In genomic region chr7:137954614-137955013, GRCh38 we compare ENCODE assay signal across 15 cellular contexts. TPM values are rescaled to one million over a fixed set of nuclear protein-coding genes. Genes with fewer than 3 reads are reported as not detected.
DNase-seq lines count a peak whose midpoint lies in the region; ATAC-seq, FAIRE-seq and TF ChIP-seq lines count a peak whose summit lies in the region.
"Had no signal": no experiment of that assay in that cellular context is flagged by ENCODE, and none has a peak within 500 bp of the region (broad histone marks: within the 10 kb centered on the region; RNA-seq: fewer than 3 reads in every experiment).

No MANE protein-coding gene starts in this region.

- TF ChIP-seq CTCF in AG04450 (IDR thresholded peaks at IDR 0.05; ENCODE audit: low read depth, low read length) (no peak), endothelial cell of umbilical vein (IDR thresholded peaks at IDR 0.05; ENCODE audit: extremely low read depth in 1 of 2, insufficient read depth in 1 of 2, low read depth in 1 of 2, low read length in 2 of 2) (no peak), parathyroid adenoma (IDR thresholded peaks at IDR 0.05) (no peak)

- CTCF ChIA-PET in AG04450 (lab: Charles Lee) (interaction anchor here (0.9 to 2.1 kb wide), 3 partner anchors 9 to 55 kb away, joined by 3 to 6 read pairs (median 3); partner anchors contain the start of gene CREB3L2), endothelial cell of umbilical vein (lab: Charles Lee) (interaction anchor here (0.6 to 2.1 kb wide), 3 partner anchors 8 to 35 kb away, joined by 3 to 5 read pairs (median 3); no protein-coding TSS in a partner anchor)

- TF ChIP-seq POLR2A in endothelial cell of umbilical vein (IDR thresholded peaks at IDR 0.05; ENCODE audit: low read depth, low read length): no peak

- H3K79me2 ChIP-seq in endothelial cell of umbilical vein (ENCODE audit: control insufficient read depth, insufficient read depth, low read length) (peaks cover 80% of the 10 kb centered on the region), parathyroid adenoma (peaks cover 28% of the 10 kb centered on the region)

- H3K36me3 ChIP-seq in endothelial cell of umbilical vein (ENCODE audit: control insufficient read depth in 2 of 2, extremely low read depth in 1 of 2, insufficient read depth in 2 of 2, low read length in 2 of 2): peaks cover 4 to 6% of the 10 kb centered on the region in 2 experiments
- H3K36me3 ChIP-seq in parathyroid adenoma (ENCODE audit: control insufficient read depth, insufficient read depth, low read length): no peaks in the 10 kb centered on the region
- H3K36me3 ChIP-seq: BE2C had no signal

- no peak overlapping the region for H3K4me2 ChIP-seq in endothelial cell of umbilical vein (ENCODE audit: insufficient read depth, low read length)
- H3K4me2 ChIP-seq in parathyroid adenoma (ENCODE audit: low read length): no peak overlapping the region

- H3K27me3 ChIP-seq in AG04450 (ENCODE audit: control insufficient read depth, insufficient read depth, low read length) (no peaks in the 10 kb centered on the region), endothelial cell of umbilical vein (ENCODE audit: control insufficient read depth in 2 of 2, insufficient read depth in 2 of 2, low read length in 2 of 2) (no peaks in the 10 kb centered on the region), parathyroid adenoma (ENCODE audit: control insufficient read depth, insufficient read depth, low read length) (no peaks in the 10 kb centered on the region)
- H3K27me3 ChIP-seq: BE2C had no signal

- H3K4me3 ChIP-seq in AG04450 (ENCODE audit: low read depth, low read length): no peak overlapping the region
- H3K4me3 ChIP-seq in endothelial cell of umbilical vein (replicated peaks in 1 of 3; ENCODE audit: insufficient read depth in 1 of 3, low read depth in 1 of 3, low read length in 3 of 3): no peak overlapping the region
- H3K4me3 ChIP-seq in parathyroid adenoma (ENCODE audit: low read depth, low read length): no peak overlapping the region
- H3K4me3 ChIP-seq: SK-N-MC had no signal

- no peak overlapping the region for H3K9ac ChIP-seq in endothelial cell of umbilical vein (replicated peaks; ENCODE audit: extremely low read depth, insufficient read depth, low read length)
- no peak overlapping the region for H3K9ac ChIP-seq in parathyroid adenoma

- H2AFZ ChIP-seq in endothelial cell of umbilical vein (ENCODE audit: low read depth, low read length) (no peak overlapping the region), parathyroid adenoma (no peak overlapping the region)

- H3K27ac ChIP-seq in AG04450 (ENCODE audit: low read depth, low read length) (peak overlapping the region; percentile 92), endothelial cell of umbilical vein (ENCODE audit: insufficient read depth, low read depth, low read length) (no peak overlapping the region), parathyroid adenoma (peak overlapping the region; percentile 78)
- H3K27ac ChIP-seq: SK-N-MC had no signal

- no peaks in the 10 kb centered on the region for H4K20me1 ChIP-seq in endothelial cell of umbilical vein (replicated peaks; ENCODE audit: control insufficient read depth, extremely low read depth, insufficient read depth, low read length)

- H3K4me1 ChIP-seq in endothelial cell of umbilical vein (ENCODE audit: control insufficient read depth, extremely low read depth, insufficient read depth, low read length) (peaks cover 3% of the 10 kb centered on the region), parathyroid adenoma (peaks cover 66% of the 10 kb centered on the region)

- no peak for DNase-seq in AG04450 (ENCODE audit: low read depth, low spot score)
- peak; percentile 87 for DNase-seq in OCI-M2 (lab: John Stamatoyannopoulos, UW; ENCODE audit: unreplicated experiment)
- peak; percentile 23 for DNase-seq in endothelial cell of umbilical vein (ENCODE audit: low read depth, low spot score)
- DNase-seq in NCI-H2107 (lab: John Stamatoyannopoulos, UW): no peak
- no peak for DNase-seq in T-helper 1 cell
- DNase-seq in stimulated activated naive CD8-positive, alpha-beta T cell treated with anti-CD3 and anti-CD28 coated beads, Interleukin-15, Interleukin-2, amounts not matched to agents 100 U/mL and 50 U/mL, for 24 hours: no peak
- DNase-seq in medulla oblongata (ENCODE audit: extremely low spot score): no peak
- DNase-seq: activated CD4-positive, alpha-beta T cell treated with anti-CD3 and anti-CD28 coated beads, Interleukin-2, amount 50 U/mL, for 1 hour; activated gamma-delta T cell; BE2C; foreskin melanocyte; left cardiac atrium; occipital lobe had no signal

- no peak for ATAC-seq in stimulated activated naive CD8-positive, alpha-beta T cell treated with anti-CD3 and anti-CD28 coated beads, Interleukin-15, Interleukin-2, amounts not matched to agents 100 U/mL and 50 U/mL, for 24 hours

- no peaks in the 10 kb centered on the region for H3K9me1 ChIP-seq in endothelial cell of umbilical vein (replicated peaks; ENCODE audit: control insufficient read depth, extremely low read depth, insufficient read depth, low read length)

- no peak for FAIRE-seq in endothelial cell of umbilical vein (lab: Jason Lieb, UNC)

- POLR2A ChIA-PET in AG04450 (lab: Yijun Ruan, JAX) (interaction anchor here (0.6 to 2.6 kb wide), 7 partner anchors 11 to 1085 kb away, joined by 3 to 32 read pairs (median 3); no protein-coding TSS in a partner anchor), endothelial cell of umbilical vein (lab: Charles Lee) (no interaction called here)

- intact Hi-C loops in endothelial cell of umbilical vein (cut with micrococcal nuclease): no loop called here

- dilution Hi-C loops in endothelial cell of umbilical vein (cut with MboI; ENCODE audit: extremely low pct_ligation_motif_present, low sequenced_read_pairs): no loop called here

- H3K9me3 ChIP-seq in AG04450 (ENCODE audit: control insufficient read depth, insufficient read depth, low read length): no peaks in the 10 kb centered on the region
- no peaks in the 10 kb centered on the region for H3K9me3 ChIP-seq in endothelial cell of umbilical vein (replicated peaks; ENCODE audit: control insufficient read depth, insufficient read depth, low read length)
- no peaks in the 10 kb centered on the region for H3K9me3 ChIP-seq in parathyroid adenoma (ENCODE audit: control insufficient read depth, low read length)
- H3K9me3 ChIP-seq: BE2C had no signal

- BruUV-seq in endothelial cell of umbilical vein (replicated peaks; lab: Mats Ljungman, UMichigan): no TSS peak

TF ChIP-seq in endothelial cell of umbilical vein, 7 proteins besides CTCF, POLR2A, EP300 and RAD21:
- TF ChIP-seq MYC (IDR thresholded peaks at IDR 0.05; ENCODE audit: low read depth, low read length) (no peak), JUN (IDR thresholded peaks at IDR 0.05; ENCODE audit: borderline replicate concordance, insufficient read depth, insufficient read length, low read depth) (no peak), FOS (IDR thresholded peaks at IDR 0.05; ENCODE audit: borderline replicate concordance, insufficient read depth, low read length) (no peak), GATA2 (IDR thresholded peaks at IDR 0.05; ENCODE audit: insufficient read depth, insufficient read length, low read depth, low read length) (no peak)
- TF ChIP-seq, protein P1, sequence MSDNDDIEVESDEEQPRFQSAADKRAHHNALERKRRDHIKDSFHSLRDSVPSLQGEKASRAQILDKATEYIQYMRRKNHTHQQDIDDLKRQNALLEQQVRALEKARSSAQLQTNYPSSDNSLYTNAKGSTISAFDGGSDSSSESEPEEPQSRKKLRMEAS (IDR thresholded peaks at IDR 0.05; ENCODE audit: insufficient read depth, insufficient read length): no peak
TF ChIP-seq in endothelial cell of umbilical vein: peak in this region for 0.

RNA-seq across cellular contexts. Expression of gene CREB3L2, which starts 47.3 kb away (rescaled TPM):
- polyA plus RNA-seq in AG04450 (2011; rRNA removed): 53.5 and 57.8 TPM in 2 replicates
- polyA minus RNA-seq in AG04450 (2011; rRNA and poly(A)+ RNA removed): 96.0 and 121 TPM in 2 replicates
- 89.5 and 93.4 TPM in 2 replicates for total RNA-seq in endothelial cell of umbilical vein
- polyA plus RNA-seq in endothelial cell of umbilical vein: 29.6 and 32.1 TPM in 2 replicates
- 33.1 and 33.4 TPM in 2 replicates for polyA plus RNA-seq in endothelial cell of umbilical vein (2011; cell fraction: cytosol; rRNA removed)
- 36.1 and 37.2 TPM in 2 replicates for polyA plus RNA-seq in endothelial cell of umbilical vein (2011; cell fraction: nucleus; rRNA removed)
- 26.6 and 30.7 TPM in 2 replicates for polyA plus RNA-seq in endothelial cell of umbilical vein (2012)
- 79.8 and 96.8 TPM in 2 replicates for polyA minus RNA-seq in endothelial cell of umbilical vein
- 14.5 TPM for polyA minus RNA-seq in endothelial cell of umbilical vein (2011; cell fraction: cytosol; rRNA and poly(A)+ RNA removed)
- 110 and 141 TPM in 2 replicates for polyA minus RNA-seq in endothelial cell of umbilical vein (2011; cell fraction: nucleus; rRNA and poly(A)+ RNA removed)

Comparison
In these comparisons a context has a peak if more than half of its experiments do, and no peak if none do; other contexts are left out.
1. DNase-seq: peak in OCI-M2 (single experiment) and endothelial cell of umbilical vein (single experiment); none in AG04450 (single experiment), NCI-H2107 (single experiment), T-helper 1 cell (0 of 5), stimulated activated naive CD8-positive, alpha-beta T cell treated with anti-CD3 and anti-CD28 coated beads, Interleukin-15, Interleukin-2, amounts not matched to agents 100 U/mL and 50 U/mL, for 24 hours (single experiment) and medulla oblongata (single experiment).